In the genomic region with DNA sequence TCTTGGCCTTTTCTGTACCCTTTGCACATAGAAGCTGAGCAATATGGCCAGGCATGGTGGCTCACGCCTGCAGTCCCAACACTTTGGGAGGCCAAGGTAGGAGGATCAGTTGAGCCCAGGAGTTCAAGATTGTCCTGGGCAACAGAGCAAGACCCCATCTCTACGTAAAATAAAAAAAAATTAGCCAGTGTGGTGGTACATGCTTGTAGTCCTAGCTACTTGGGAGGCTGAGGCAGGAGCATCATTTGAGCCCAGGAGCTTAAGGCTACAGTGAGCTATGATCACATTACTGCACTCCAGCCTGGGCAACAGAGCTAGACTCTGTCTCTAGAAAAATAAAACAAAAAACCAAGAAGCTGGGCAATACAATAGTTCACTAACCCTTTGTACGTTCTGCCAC, we compare ENCODE assay signal across 9 cellular contexts. TPM values are rescaled to one million over a fixed set of nuclear protein-coding genes. Genes with fewer than 3 reads are reported as not detected.
"Had no signal": no experiment of that assay in that cellular context is flagged by ENCODE, and none has a peak within 500 bp of the region (broad histone marks: within the 10 kb centered on the region; RNA-seq: fewer than 3 reads in every experiment).

No MANE protein-coding gene starts in this region.

- DNase-seq: H9, HCEC 1CT, HFFc6, KBM-7 had no signal

- ATAC-seq: GM23338, HepG2 had no signal

- H3K27ac ChIP-seq: HL-60 had no signal

- H3K4me2 ChIP-seq: GM23338 had no signal

- H3K4me3 ChIP-seq: GM23338 had no signal

- H2AFZ ChIP-seq: GM23338 had no signal

RNA-seq across cellular contexts. Expression of a gene that starts 6.3 kb away (rescaled TPM):
- total RNA-seq: HFFc6, HT1080 had no signal
- polyA plus RNA-seq: IgD-negative memory B cell had no signal
